Comparison of ENCODE assay signal across 9 cellular contexts in genomic region chr9:928363-929042, GRCh38. TPM values are rescaled to one million over a fixed set of nuclear protein-coding genes. Genes with fewer than 3 reads are reported as not detected.
DNase-seq lines count a peak whose midpoint lies in the region; ATAC-seq, FAIRE-seq and TF ChIP-seq lines count a peak whose summit lies in the region.
"Had no signal": no experiment of that assay in that cellular context is flagged by ENCODE, and none has a peak within 500 bp of the region (broad histone marks: within the 10 kb centered on the region; RNA-seq: fewer than 3 reads in every experiment).

No MANE protein-coding gene starts in this region.

- no peaks in the 10 kb centered on the region for H3K9me3 Mint-ChIP-seq in Calu3 (ENCODE audit: low read depth, unreplicated experiment)

- no peak overlapping the region for H2AFZ ChIP-seq in endothelial cell of umbilical vein (ENCODE audit: low read depth, low read length)

- no peaks in the 10 kb centered on the region for H3K36me3 Mint-ChIP-seq in Calu3 (ENCODE audit: insufficient read depth, unreplicated experiment)

- FAIRE-seq in GM19239 (lab: Jason Lieb, UNC), result no peak
- no peak for FAIRE-seq in endothelial cell of umbilical vein (lab: Jason Lieb, UNC)
- FAIRE-seq in HTR-8/SVneo (lab: Jason Lieb, UNC), result no peak

- CTCF ChIA-PET in Calu3 (lab: Charles Lee) (interaction anchor here (0.6 kb wide), 1 partner anchor 10 kb away, joined by 5 read pairs; no protein-coding TSS in a partner anchor), endothelial cell of umbilical vein (lab: Charles Lee) (interaction anchor here (0.6 to 2.5 kb wide), 11 partner anchors 11 to 541 kb away, joined by 3 to 11 read pairs (median 3); partner anchors contain the start of gene DMRT3)

- no peak overlapping the region for H3K4me3 ChIP-seq in endothelial cell of umbilical vein (replicated peaks in 1 of 3; ENCODE audit: insufficient read depth in 1 of 3, low read depth in 1 of 3, low read length in 3 of 3)

- H3K9me3 ChIP-seq in endothelial cell of umbilical vein (replicated peaks; ENCODE audit: control insufficient read depth, insufficient read depth, low read length), result no peaks in the 10 kb centered on the region

- in situ Hi-C loops in KBM-7 (cut with MboI; ENCODE audit: low pct_unique_long_range_greater_than_20kb, low sequenced_read_pairs), result no loop called here

- H3K9ac ChIP-seq in endothelial cell of umbilical vein (replicated peaks; ENCODE audit: extremely low read depth, insufficient read depth, low read length), result no peak overlapping the region

- no peaks in the 10 kb centered on the region for H4K20me1 ChIP-seq in endothelial cell of umbilical vein (replicated peaks; ENCODE audit: control insufficient read depth, extremely low read depth, insufficient read depth, low read length)

- no peaks in the 10 kb centered on the region for H3K79me2 ChIP-seq in endothelial cell of umbilical vein (ENCODE audit: control insufficient read depth, insufficient read depth, low read length)

- POLR2A ChIA-PET in endothelial cell of umbilical vein (lab: Charles Lee), result no interaction called here

- H3K4me1 Mint-ChIP-seq in Calu3 (ENCODE audit: low read depth, unreplicated experiment), result no peaks in the 10 kb centered on the region

- H3K36me3 ChIP-seq in endothelial cell of umbilical vein (ENCODE audit: control insufficient read depth in 2 of 2, extremely low read depth in 1 of 2, insufficient read depth in 2 of 2, low read length in 2 of 2), result no peaks in the 10 kb centered on the region

- H3K27ac Mint-ChIP-seq in Calu3 (ENCODE audit: unreplicated experiment), result no peak overlapping the region

- no peak for TF ChIP-seq CTCF in Calu3 (IDR thresholded peaks at IDR 0.05; ENCODE audit: unreplicated experiment)
- TF ChIP-seq CTCF in endothelial cell of umbilical vein (IDR thresholded peaks at IDR 0.05; ENCODE audit: extremely low read depth in 1 of 2, insufficient read depth in 1 of 2, low read depth in 1 of 2, low read length in 2 of 2), result peak; percentile 29 to 60

- H3K4me1 ChIP-seq in endothelial cell of umbilical vein (ENCODE audit: control insufficient read depth, extremely low read depth, insufficient read depth, low read length), result no peaks in the 10 kb centered on the region

- no peak for ATAC-seq in HG02610 (IDR thresholded peaks at IDR 0.05; ENCODE audit: unreplicated experiment)

- H3K9me1 ChIP-seq in endothelial cell of umbilical vein (replicated peaks; ENCODE audit: control insufficient read depth, extremely low read depth, insufficient read depth, low read length), result no peaks in the 10 kb centered on the region

- H3K4me3 Mint-ChIP-seq in Calu3 (ENCODE audit: low read depth, unreplicated experiment), result no peak overlapping the region

- intact Hi-C loops in Calu3 (cut with micrococcal nuclease; ENCODE audit: unreplicated experiment) (no loop called here), endothelial cell of umbilical vein (cut with micrococcal nuclease) (no loop called here)

- H3K4me2 ChIP-seq in endothelial cell of umbilical vein (ENCODE audit: insufficient read depth, low read length), result no peak overlapping the region

- no peaks in the 10 kb centered on the region for H3K27me3 ChIP-seq in endothelial cell of umbilical vein (ENCODE audit: control insufficient read depth in 2 of 2, insufficient read depth in 2 of 2, low read length in 2 of 2)

- H3K27me3 Mint-ChIP-seq in Calu3 (ENCODE audit: unreplicated experiment), result no peaks in the 10 kb centered on the region

- no peak for TF ChIP-seq POLR2A in endothelial cell of umbilical vein (IDR thresholded peaks at IDR 0.05; ENCODE audit: low read depth, low read length)

- dilution Hi-C loops in endothelial cell of umbilical vein (cut with MboI; ENCODE audit: extremely low pct_ligation_motif_present, low sequenced_read_pairs), result no loop called here

- no peak overlapping the region for H3K27ac ChIP-seq in endothelial cell of umbilical vein (ENCODE audit: insufficient read depth, low read depth, low read length)

- DNase-seq in Calu3 (peak; percentile 13), GM19239 (ENCODE audit: insufficient read length, low spot score) (peak; percentile 33), KBM-7 (peak; percentile 8), endothelial cell of umbilical vein (ENCODE audit: low read depth, low spot score) (peak; percentile 4), NCI-H1694 treated with DMSO at 0.1 percent for 48 hours (lab: John Stamatoyannopoulos, UW) (no peak), HTR-8/SVneo (ENCODE audit: insufficient read length, low spot score) (no peak), NCI-H774 (lab: John Stamatoyannopoulos, UW) (no peak)

- BruUV-seq in Calu3 (replicated peaks; lab: Mats Ljungman, UMichigan) (no TSS peak), endothelial cell of umbilical vein (replicated peaks; lab: Mats Ljungman, UMichigan) (no TSS peak)

TF ChIP-seq in endothelial cell of umbilical vein, 7 proteins besides CTCF, POLR2A, EP300 and RAD21:
- TF ChIP-seq MYC (IDR thresholded peaks at IDR 0.05; ENCODE audit: low read depth, low read length) (no peak), GATA2 (IDR thresholded peaks at IDR 0.05; ENCODE audit: insufficient read depth, insufficient read length, low read depth, low read length) (no peak), MAX (IDR thresholded peaks at IDR 0.05; ENCODE audit: insufficient read depth, insufficient read length) (no peak), EZH2 (IDR thresholded peaks at IDR 0.05; ENCODE audit: borderline replicate concordance, low read depth, low read length, severe bottlenecking) (no peak), FOS (IDR thresholded peaks at IDR 0.05; ENCODE audit: borderline replicate concordance, insufficient read depth, low read length) (no peak), JUN (IDR thresholded peaks at IDR 0.05; ENCODE audit: borderline replicate concordance, insufficient read depth, insufficient read length, low read depth) (no peak), POLR2AphosphoS5 (IDR thresholded peaks at IDR 0.05; ENCODE audit: insufficient read depth, low read depth, low read length) (no peak)

RNA-seq across cellular contexts. Expression of gene DMRT3, which starts 48.0 kb away (rescaled TPM):
- not detected in 2 replicates for total RNA-seq in Calu3 (2022)
- total RNA-seq in endothelial cell of umbilical vein, result not detected in 2 replicates
- polyA plus RNA-seq in endothelial cell of umbilical vein, result not detected in 2 replicates
- polyA plus RNA-seq in endothelial cell of umbilical vein (2011; cell fraction: cytosol; rRNA removed), result not detected in 2 replicates
- polyA plus RNA-seq in endothelial cell of umbilical vein (2011; cell fraction: nucleus; rRNA removed), result not detected in 2 replicates
- not detected in 2 replicates for polyA plus RNA-seq in endothelial cell of umbilical vein (2012)
- not detected in 2 replicates for polyA minus RNA-seq in endothelial cell of umbilical vein
- not detected for polyA minus RNA-seq in endothelial cell of umbilical vein (2011; cell fraction: cytosol; rRNA and poly(A)+ RNA removed)
- polyA minus RNA-seq in endothelial cell of umbilical vein (2011; cell fraction: nucleus; rRNA and poly(A)+ RNA removed), result not detected in 2 replicates
- total RNA-seq: urinary bladder had no signal

Comparison
In these comparisons a context has a peak if more than half of its experiments do, and no peak if none do; other contexts are left out.
1. DNase-seq: peak in Calu3 (single experiment), GM19239 (single experiment), KBM-7 (single experiment) and endothelial cell of umbilical vein (single experiment); none in NCI-H1694 treated with DMSO at 0.1 percent for 48 hours (single experiment), HTR-8/SVneo (single experiment) and NCI-H774 (single experiment).